11 cellular contexts compared by ENCODE assay signal in genomic region chr3:121574449-121574848, GRCh38. TPM values are rescaled to one million over a fixed set of nuclear protein-coding genes. Genes with fewer than 3 reads are reported as not detected.
DNase-seq lines count a peak whose midpoint lies in the region; ATAC-seq and TF ChIP-seq lines count a peak whose summit lies in the region.
"Had no signal": no experiment of that assay in that cellular context is flagged by ENCODE, and none has a peak within 500 bp of the region (broad histone marks: within the 10 kb centered on the region; RNA-seq: fewer than 3 reads in every experiment).

No MANE protein-coding gene starts in this region.

- intact Hi-C loops in stomach (cut with DNase I; ENCODE audit: low total_unique reads), result no loop called here

- 22 to 46% (median 31%) methylated on average over 6 of the region's 6 CpGs for WGBS in stomach, 5 donors

- H3K4me3 ChIP-seq in choroid plexus epithelial cell (ENCODE audit: low read depth, low read length), result no peak overlapping the region
- H3K4me3 ChIP-seq in stomach, result no peak overlapping the region

- no peak for TF ChIP-seq CTCF in choroid plexus epithelial cell (conservative IDR thresholded peaks at IDR 0.05; ENCODE audit: low read depth, low read length)
- no peak for TF ChIP-seq CTCF in stomach (IDR thresholded peaks at IDR 0.05)

- peak; percentile 27 for DNase-seq in SIG-M5 treated with dmso at 0.1 percent for 504 hours (lab: John Stamatoyannopoulos, UW; ENCODE audit: unreplicated experiment)
- no peak for DNase-seq in SIG-M5 (lab: John Stamatoyannopoulos, UW)
- peak; percentile 19 for DNase-seq in NCI-H774 (lab: John Stamatoyannopoulos, UW)
- peak; percentile 56 for DNase-seq in choroid plexus epithelial cell (ENCODE audit: low read depth)
- DNase-seq in stomach, result peak; percentile 58
- no peak for DNase-seq in stimulated activated naive CD8-positive, alpha-beta T cell treated with anti-CD3 and anti-CD28 coated beads, Interleukin-15, Interleukin-2, amounts not matched to agents 100 U/mL and 50 U/mL, for 24 hours
- no peak for DNase-seq in COR-L47 (lab: John Stamatoyannopoulos, UW)
- DNase-seq: AML-193; effector memory CD4-positive, alpha-beta T cell; NCI-H187 had no signal

- TF ChIP-seq EP300 in stomach (IDR thresholded peaks at IDR 0.05), result no peak

- no peaks in the 10 kb centered on the region for H3K4me1 ChIP-seq in stomach

- H3K27ac ChIP-seq in stomach, result no peak overlapping the region

- ATAC-seq in stimulated activated naive CD8-positive, alpha-beta T cell treated with anti-CD3 and anti-CD28 coated beads, Interleukin-15, Interleukin-2, amounts not matched to agents 100 U/mL and 50 U/mL, for 24 hours, result no peak
- ATAC-seq in GM21515 (IDR thresholded peaks at IDR 0.05; ENCODE audit: unreplicated experiment), result no peak

- no peaks in the 10 kb centered on the region for H3K27me3 ChIP-seq in stomach

- H3K36me3 ChIP-seq in stomach, result no peaks in the 10 kb centered on the region

- no peak for TF ChIP-seq POLR2A in stomach (IDR thresholded peaks at IDR 0.05)

- no peaks in the 10 kb centered on the region for H3K9me3 ChIP-seq in stomach

RNA-seq across cellular contexts. Expression of gene ARGFX, which starts 6.7 kb away (rescaled TPM):
- total RNA-seq in stomach, result not detected
- polyA plus RNA-seq in stomach, result not detected

RNA-seq across cellular contexts. Expression of gene FBXO40, which starts 18.7 kb away (rescaled TPM):
- total RNA-seq in stomach, result under 1 TPM in 1 of 5 donors, not detected in 4; under 0.01 TPM
- polyA plus RNA-seq in stomach, result under 1 TPM in 1 of 3 donors, not detected in 2; 0.06 TPM

RNA-seq across cellular contexts. Expression of gene POLQ, which starts 28.7 kb away (rescaled TPM):
- total RNA-seq in stomach, result 1 to 10 TPM in 2 of 5 donors, under 1 TPM in 3; 0.45 to 6.4 (median 0.58) TPM
- polyA plus RNA-seq in stomach, result 1 to 10 TPM in 1 of 3 donors, under 1 TPM in 2; 0.15 to 1.4 (median 0.19) TPM

Comparison
In these comparisons a context has a peak if more than half of its experiments do, and no peak if none do; other contexts are left out.
1. DNase-seq: peak in SIG-M5 treated with dmso at 0.1 percent for 504 hours (single experiment), NCI-H774 (single experiment), choroid plexus epithelial cell (single experiment) and stomach (single experiment); none in SIG-M5 (single experiment), stimulated activated naive CD8-positive, alpha-beta T cell treated with anti-CD3 and anti-CD28 coated beads, Interleukin-15, Interleukin-2, amounts not matched to agents 100 U/mL and 50 U/mL, for 24 hours (single experiment) and COR-L47 (single experiment).